Comparison of ENCODE assay signal across 8 cellular contexts in the genomic region with DNA sequence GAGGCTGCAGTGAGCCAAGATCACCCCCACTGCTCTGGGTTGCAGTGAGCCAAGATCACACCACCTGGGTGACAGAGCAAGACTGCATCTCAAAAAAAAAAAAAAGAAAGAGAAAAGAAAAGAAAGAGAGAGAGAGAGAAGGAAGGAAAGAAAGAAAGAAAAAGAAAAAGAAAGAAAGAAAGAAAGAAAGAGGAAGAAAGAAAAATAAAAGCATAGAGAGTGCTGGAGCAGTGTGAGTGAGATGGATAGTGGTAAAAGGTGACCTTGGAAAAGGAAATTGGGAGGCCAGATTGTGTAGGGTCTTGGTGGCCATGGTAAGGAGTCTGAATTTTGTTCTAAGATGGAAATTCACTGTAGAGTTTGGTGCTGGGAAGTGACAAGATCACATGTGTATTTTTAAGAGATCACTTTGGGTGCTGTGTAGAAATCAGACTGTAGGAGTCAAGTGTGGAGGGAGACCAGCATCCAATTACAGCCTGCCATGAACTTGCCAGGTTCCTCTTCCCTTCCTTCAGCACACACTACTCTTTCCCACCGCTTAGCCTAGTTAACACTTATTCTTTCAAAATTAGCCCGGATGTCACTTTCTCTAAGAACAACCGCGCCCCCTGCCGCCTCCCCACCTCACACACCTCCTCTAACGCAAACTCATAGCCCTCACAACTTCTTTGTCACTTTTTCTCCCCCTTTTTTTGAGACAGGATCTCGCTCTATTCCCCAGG. TPM values are rescaled to one million over a fixed set of nuclear protein-coding genes. Genes with fewer than 3 reads are reported as not detected.
DNase-seq lines count a peak whose midpoint lies in the region; ATAC-seq lines count a peak whose summit lies in the region.

No MANE protein-coding gene starts in this region.

- no peaks in the 10 kb centered on the region for H3K36me3 Mint-ChIP-seq in CD4-positive, CD25-positive, alpha-beta regulatory T cell

- no peaks in the 10 kb centered on the region for H3K27me3 ChIP-seq in CD4-positive, CD25-positive, alpha-beta regulatory T cell (ENCODE audit: control insufficient read depth, insufficient read depth, low read length)
- H3K27me3 ChIP-seq in layer of hippocampus (ENCODE audit: control insufficient read depth, insufficient read depth, low read length), result no peaks in the 10 kb centered on the region

- H3K4me3 ChIP-seq in CD4-positive, CD25-positive, alpha-beta regulatory T cell (ENCODE audit: low read depth, low read length), result peak overlapping the region; percentile 90

- peak; percentile 72 to 91 (median 84) for DNase-seq in CD4-positive, CD25-positive, alpha-beta regulatory T cell
- DNase-seq in NCI-H345 (lab: John Stamatoyannopoulos, UW) (peak; percentile 87), cerebellum (ENCODE audit: low spot score) (peak; percentile 59)
- peak; percentile 23 to 69 (median 58) for DNase-seq in activated CD4-positive, CD25-positive, alpha-beta regulatory T cell (lab: John Stamatoyannopoulos, UW)
- DNase-seq in stimulated activated CD4-positive, alpha-beta T cell treated with anti-CD3 and anti-CD28 coated beads, Interleukin-1b, Interleukin-23, amount 100 ng/mL, for 1 hour (ENCODE audit: low read depth in 2 of 2), result peak; percentile 70

- H3K36me3 ChIP-seq in CD4-positive, CD25-positive, alpha-beta regulatory T cell (ENCODE audit: control insufficient read depth, insufficient read depth, low read length), result no peaks in the 10 kb centered on the region

- H3K9me3 ChIP-seq in CD4-positive, CD25-positive, alpha-beta regulatory T cell (ENCODE audit: control insufficient read depth in 2 of 2, low read length in 2 of 2), result no peaks in the 10 kb centered on the region

- peaks cover 12 to 35% (median 15%) of the 10 kb centered on the region in 4 donors for H3K4me1 Mint-ChIP-seq in CD4-positive, CD25-positive, alpha-beta regulatory T cell

- H3K27me3 Mint-ChIP-seq in CD4-positive, CD25-positive, alpha-beta regulatory T cell, result no peaks in the 10 kb centered on the region

- peak overlapping the region; percentile 84 to 98 (median 94) for H3K27ac Mint-ChIP-seq in CD4-positive, CD25-positive, alpha-beta regulatory T cell

- H3K4me1 ChIP-seq in CD4-positive, CD25-positive, alpha-beta regulatory T cell (ENCODE audit: control insufficient read depth, insufficient read depth, low read length, poor library complexity, severe bottlenecking), result peaks cover 23% of the 10 kb centered on the region

- H3K4me3 Mint-ChIP-seq in CD4-positive, CD25-positive, alpha-beta regulatory T cell, result peak overlapping the region; percentile 86 to 97 (median 92)

- H3K9me3 Mint-ChIP-seq in CD4-positive, CD25-positive, alpha-beta regulatory T cell, result no peaks in the 10 kb centered on the region

- H3K27ac ChIP-seq in CD4-positive, CD25-positive, alpha-beta regulatory T cell (ENCODE audit: insufficient read depth, low read length, poor library complexity, severe bottlenecking), result peak overlapping the region; percentile 83
- peak overlapping the region; percentile 72 for H3K27ac ChIP-seq in layer of hippocampus (ENCODE audit: low read depth, low read length)

- peak; percentile 44 to 49 for ATAC-seq in CD4-positive, CD25-positive, alpha-beta regulatory T cell (ENCODE audit: low read depth in 2 of 2)
- ATAC-seq in HG02798 (IDR thresholded peaks at IDR 0.05; ENCODE audit: poor library complexity, unreplicated experiment) (peak; percentile 33), HG02870 (IDR thresholded peaks at IDR 0.05; ENCODE audit: unreplicated experiment) (no peak)

RNA-seq across cellular contexts. Expression of a gene that starts 17.9 kb away (rescaled TPM):
- total RNA-seq in CD4-positive, CD25-positive, alpha-beta regulatory T cell, result 18.4 TPM
- polyA plus RNA-seq in CD4-positive, CD25-positive, alpha-beta regulatory T cell, result 10 to 100 TPM; 44.3 to 52.2 (median 49.0) TPM
- 9.3 TPM for total RNA-seq in cerebellum

RNA-seq across cellular contexts. Expression of a gene that starts 18.7 kb away (rescaled TPM):
- total RNA-seq in CD4-positive, CD25-positive, alpha-beta regulatory T cell, result 18.4 TPM
- polyA plus RNA-seq in CD4-positive, CD25-positive, alpha-beta regulatory T cell, result 1 to 10 TPM; 2.7 to 4.1 (median 3.7) TPM
- 9.8 TPM for total RNA-seq in cerebellum

RNA-seq across cellular contexts. Expression of a gene that starts 28.9 kb away (rescaled TPM):
- 7.8 TPM for total RNA-seq in CD4-positive, CD25-positive, alpha-beta regulatory T cell
- polyA plus RNA-seq in CD4-positive, CD25-positive, alpha-beta regulatory T cell, result under 1 TPM; 0.57 to 0.97 (median 0.72) TPM
- total RNA-seq in cerebellum, result 7.0 TPM

RNA-seq across cellular contexts. Expression of a gene that starts 35.8 kb away (rescaled TPM):
- 57.3 TPM for total RNA-seq in CD4-positive, CD25-positive, alpha-beta regulatory T cell
- polyA plus RNA-seq in CD4-positive, CD25-positive, alpha-beta regulatory T cell, result 100 to 1,000 TPM; 110 to 150 (median 141) TPM
- total RNA-seq in cerebellum, result 17.1 TPM

RNA-seq across cellular contexts. Expression of a gene that starts 47.0 kb away (rescaled TPM):
- total RNA-seq in CD4-positive, CD25-positive, alpha-beta regulatory T cell, result 76.6 TPM
- 10 to 100 TPM; 11.4 to 17.4 (median 15.5) TPM for polyA plus RNA-seq in CD4-positive, CD25-positive, alpha-beta regulatory T cell
- 33.5 TPM for total RNA-seq in cerebellum
